17 cellular contexts compared by ENCODE assay signal in the genomic region with DNA sequence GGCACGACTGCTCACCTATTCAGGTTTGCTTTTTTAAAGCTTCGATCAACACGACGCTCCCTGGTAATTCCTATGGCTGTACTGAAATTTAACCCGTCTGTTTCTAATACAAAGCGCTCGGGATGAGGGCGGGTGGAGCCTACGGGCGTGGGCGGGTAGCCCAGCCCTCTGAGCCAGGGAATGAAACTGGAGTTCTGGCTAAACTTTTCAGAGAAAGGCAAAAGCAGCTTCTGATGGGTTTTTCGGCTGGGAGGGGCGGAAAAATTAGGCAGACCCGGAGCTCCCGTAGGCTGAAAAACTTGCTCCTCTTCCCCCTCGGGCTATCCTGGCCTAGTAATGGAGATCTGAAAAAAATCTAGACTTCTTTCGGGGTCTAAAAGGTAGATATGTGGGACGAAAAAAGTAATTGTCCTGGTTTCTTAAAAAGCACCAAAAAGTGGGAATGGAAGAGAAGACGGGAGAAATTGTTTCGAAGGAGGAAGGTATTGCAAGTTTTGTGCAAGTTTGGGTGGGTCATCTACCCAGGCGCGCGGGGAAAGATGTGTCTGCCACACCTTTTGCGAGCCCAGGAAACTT. TPM values are rescaled to one million over a fixed set of nuclear protein-coding genes. Genes with fewer than 3 reads are reported as not detected.
DNase-seq lines count a peak whose midpoint lies in the region; ATAC-seq and TF ChIP-seq lines count a peak whose summit lies in the region.
"Had no signal": no experiment of that assay in that cellular context is flagged by ENCODE, and none has a peak within 500 bp of the region (broad histone marks: within the 10 kb centered on the region; RNA-seq: fewer than 3 reads in every experiment).

No MANE protein-coding gene starts in this region.

- H3K9me3 ChIP-seq in trophoblast cell (ENCODE audit: insufficient read depth, low read depth, low read length) = peaks cover 2% of the 10 kb centered on the region
- H3K9me3 ChIP-seq in SJCRH30 (replicated peaks) = no peaks in the 10 kb centered on the region

- H3K9ac ChIP-seq in trophoblast cell (ENCODE audit: low read length) = no peak overlapping the region

- no peak overlapping the region for H2AK5ac ChIP-seq in trophoblast cell (ENCODE audit: low read length)

- H3K27me3 Mint-ChIP-seq in WTC11 (ENCODE audit: low read depth) = peaks cover 13% of the 10 kb centered on the region
- peaks cover 16 to 44% (median 23%) of the 10 kb centered on the region in 5 donors for H3K27me3 Mint-ChIP-seq in naive thymus-derived CD8-positive, alpha-beta T cell

- no peak overlapping the region for H2BK12ac ChIP-seq in trophoblast cell (ENCODE audit: low read length)

- no peak overlapping the region for H3K4me3 Mint-ChIP-seq in WTC11
- no peak overlapping the region for H3K4me3 Mint-ChIP-seq in naive thymus-derived CD8-positive, alpha-beta T cell
- H3K4me3 Mint-ChIP-seq: activated T-helper 1 cell treated with anti-CD3 and anti-CD28 coated beads, Interleukin-12 subunit alpha, Interleukin-12 subunit beta, Interleukin-2, Interleukin-4 antibody, amounts not matched to agents 30 ng/mL and 10 ng/mL and 1 ng/mL, durations not matched to agents 14 hours and 24 hours and 36 hours; natural killer cell had no signal

- no peak overlapping the region for H3K23ac ChIP-seq in trophoblast cell (ENCODE audit: low read length)

- H3K4me3 ChIP-seq in foreskin fibroblast (ENCODE audit: low read depth in 1 of 2, low read length in 2 of 2) = peak overlapping the region in 1 of 2 donors; percentile 32
- H3K4me3 ChIP-seq in trophoblast cell (ENCODE audit: low read depth, low read length) = no peak overlapping the region
- H3K4me3 ChIP-seq in SJCRH30 = no peak overlapping the region

- peaks cover 79% of the 10 kb centered on the region for H3K27me3 ChIP-seq in trophoblast cell (ENCODE audit: insufficient read depth, low read length)
- no peaks in the 10 kb centered on the region for H3K27me3 ChIP-seq in SJCRH30

- H3K4me1 Mint-ChIP-seq in WTC11 = peaks cover 32% of the 10 kb centered on the region
- H3K4me1 Mint-ChIP-seq in naive thymus-derived CD8-positive, alpha-beta T cell = peaks cover 8 to 23% (median 22%) of the 10 kb centered on the region in 4 donors

- no peaks in the 10 kb centered on the region for H3K79me1 ChIP-seq in trophoblast cell (ENCODE audit: low read length)

- DNase-seq in ELF-1 (ENCODE audit: low read depth, low spot score) (peak; percentile 64), WTC11 (ENCODE audit: low spot score) (peak; percentile 49), foreskin fibroblast (peak; percentile 74 to 86), trophoblast cell (peak in 1 of 2 donors; percentile 58), SJCRH30 (no peak), ACHN (no peak)
- DNase-seq in naive thymus-derived CD8-positive, alpha-beta T cell = no peak
- DNase-seq: CD4-positive, alpha-beta memory T cell; central memory CD4-positive, alpha-beta T cell; glutamatergic neuron; MM.1S; natural killer cell; NCI-H510A treated with DMSO at 0.1 percent for 48 hours; stimulated activated CD4-positive, alpha-beta T cell treated with anti-CD3 and anti-CD28 coated beads, Interleukin-4, amount 100 ng/mL, for 1 hour had no signal

- H3K27ac Mint-ChIP-seq in WTC11 = no peak overlapping the region
- no peak overlapping the region for H3K27ac Mint-ChIP-seq in naive thymus-derived CD8-positive, alpha-beta T cell
- H3K27ac Mint-ChIP-seq: activated T-helper 1 cell treated with anti-CD3 and anti-CD28 coated beads, Interleukin-12 subunit alpha, Interleukin-12 subunit beta, Interleukin-2, Interleukin-4 antibody, amounts not matched to agents 30 ng/mL and 10 ng/mL and 1 ng/mL, durations not matched to agents 14 hours and 24 hours and 36 hours; CD4-positive, alpha-beta memory T cell; natural killer cell had no signal

- no peak overlapping the region for H3K27ac ChIP-seq in trophoblast cell (ENCODE audit: low read depth, low read length)
- no peak overlapping the region for H3K27ac ChIP-seq in SJCRH30
- H3K27ac ChIP-seq: VCaP had no signal

- POLR2A ChIA-PET in WTC11 (lab: Charles Lee) = interaction anchor here (1.0 kb wide), 1 partner anchor 13 kb away, joined by 4 read pairs; no protein-coding TSS in a partner anchor
- POLR2A ChIA-PET in naive thymus-derived CD8-positive, alpha-beta T cell (lab: Charles Lee) = no interaction called here

- H2BK120ac ChIP-seq in trophoblast cell (ENCODE audit: insufficient read depth, low read length, poor library complexity) = no peak overlapping the region

- no peaks in the 10 kb centered on the region for H3K79me2 ChIP-seq in trophoblast cell (ENCODE audit: control insufficient read depth, insufficient read depth, low read length, poor library complexity)

- peak; percentile 2 for ATAC-seq in WTC11
- no peak for ATAC-seq in HG02885 (IDR thresholded peaks at IDR 0.05; ENCODE audit: poor library complexity, unreplicated experiment)
- ATAC-seq in naive thymus-derived CD8-positive, alpha-beta T cell = no peak
- ATAC-seq: natural killer cell had no signal

- H3K14ac ChIP-seq in trophoblast cell (ENCODE audit: low read length) = no peak overlapping the region

- H4K12ac ChIP-seq in trophoblast cell (ENCODE audit: low read depth, low read length) = no peak overlapping the region

- no peak overlapping the region for H3K18ac ChIP-seq in trophoblast cell (ENCODE audit: low read length)

- CTCF ChIA-PET in WTC11 (lab: Charles Lee) = interaction anchor here (0.6 to 1.2 kb wide), 2 partner anchors 36 to 346 kb away, joined by 3 read pairs; no protein-coding TSS in a partner anchor

- H3K4me1 ChIP-seq in trophoblast cell (ENCODE audit: control insufficient read depth in 1 of 2, insufficient read depth in 2 of 2, low read length in 2 of 2) (peaks cover 0 to 11% of the 10 kb centered on the region in 2 experiments), SJCRH30 (no peaks in the 10 kb centered on the region)

- TF ChIP-seq CTCF in WTC11 (IDR thresholded peaks at IDR 0.05) (no peak), foreskin fibroblast (IDR thresholded peaks at IDR 0.05; ENCODE audit: low read depth, low read length) (no peak)

- H3K4me2 ChIP-seq in trophoblast cell (ENCODE audit: low read length) = peak overlapping the region; percentile 19

- no peaks in the 10 kb centered on the region for H3K9me3 Mint-ChIP-seq in WTC11
- H3K9me3 Mint-ChIP-seq in naive thymus-derived CD8-positive, alpha-beta T cell = peaks cover 0 to under 1% (median 0%) of the 10 kb centered on the region in 9 donors
- H3K9me3 Mint-ChIP-seq: activated T-helper 1 cell treated with anti-CD3 and anti-CD28 coated beads, Interleukin-12 subunit alpha, Interleukin-12 subunit beta, Interleukin-2, Interleukin-4 antibody, amounts not matched to agents 30 ng/mL and 10 ng/mL and 1 ng/mL, durations not matched to agents 14 hours and 24 hours and 36 hours; natural killer cell had no signal

- no peak overlapping the region for H4K8ac ChIP-seq in trophoblast cell (ENCODE audit: low read depth, low read length)

- no peaks in the 10 kb centered on the region for H3K36me3 Mint-ChIP-seq in WTC11
- no peaks in the 10 kb centered on the region for H3K36me3 Mint-ChIP-seq in naive thymus-derived CD8-positive, alpha-beta T cell
- H3K36me3 Mint-ChIP-seq: CD4-positive, alpha-beta memory T cell had no signal

- no peak overlapping the region for H2BK5ac ChIP-seq in trophoblast cell (ENCODE audit: low read depth, low read length, poor library complexity)

- no peak overlapping the region for H3K4ac ChIP-seq in trophoblast cell (ENCODE audit: low read depth, low read length)

- no peak overlapping the region for H2AFZ ChIP-seq in trophoblast cell (ENCODE audit: insufficient read depth, low read length, poor library complexity)

- in situ Hi-C loops in ACHN (cut with HindIII; ENCODE audit: low pct_ligation_motif_present, low pct_unique_long_range_greater_than_20kb, low sequenced_read_pairs) = no loop called here

- no peaks in the 10 kb centered on the region for H3K36me3 ChIP-seq in trophoblast cell (ENCODE audit: control insufficient read depth in 1 of 2, insufficient read depth in 2 of 2, low read length in 2 of 2)
- no peaks in the 10 kb centered on the region for H3K36me3 ChIP-seq in SJCRH30

- no peak overlapping the region for H4K91ac ChIP-seq in trophoblast cell (ENCODE audit: low read depth, low read length)

- WGBS in trophoblast cell (ENCODE audit: extremely low coverage, insufficient coverage, insufficient read length) = no CpG with 5 or more reads among the region's 24 CpGs

TF ChIP-seq in WTC11, 78 proteins besides CTCF, POLR2A, EP300 and RAD21 (continues in another document):
- TF ChIP-seq ZBTB21 (CRISPR knock-in tag; IDR thresholded peaks at IDR 0.05; ENCODE audit: borderline replicate concordance) (no peak), USF2 (CRISPR knock-in tag; IDR thresholded peaks at IDR 0.05) (no peak), ZNF416 (CRISPR knock-in tag; IDR thresholded peaks at IDR 0.05) (no peak)
- TF ChIP-seq, protein P1, sequence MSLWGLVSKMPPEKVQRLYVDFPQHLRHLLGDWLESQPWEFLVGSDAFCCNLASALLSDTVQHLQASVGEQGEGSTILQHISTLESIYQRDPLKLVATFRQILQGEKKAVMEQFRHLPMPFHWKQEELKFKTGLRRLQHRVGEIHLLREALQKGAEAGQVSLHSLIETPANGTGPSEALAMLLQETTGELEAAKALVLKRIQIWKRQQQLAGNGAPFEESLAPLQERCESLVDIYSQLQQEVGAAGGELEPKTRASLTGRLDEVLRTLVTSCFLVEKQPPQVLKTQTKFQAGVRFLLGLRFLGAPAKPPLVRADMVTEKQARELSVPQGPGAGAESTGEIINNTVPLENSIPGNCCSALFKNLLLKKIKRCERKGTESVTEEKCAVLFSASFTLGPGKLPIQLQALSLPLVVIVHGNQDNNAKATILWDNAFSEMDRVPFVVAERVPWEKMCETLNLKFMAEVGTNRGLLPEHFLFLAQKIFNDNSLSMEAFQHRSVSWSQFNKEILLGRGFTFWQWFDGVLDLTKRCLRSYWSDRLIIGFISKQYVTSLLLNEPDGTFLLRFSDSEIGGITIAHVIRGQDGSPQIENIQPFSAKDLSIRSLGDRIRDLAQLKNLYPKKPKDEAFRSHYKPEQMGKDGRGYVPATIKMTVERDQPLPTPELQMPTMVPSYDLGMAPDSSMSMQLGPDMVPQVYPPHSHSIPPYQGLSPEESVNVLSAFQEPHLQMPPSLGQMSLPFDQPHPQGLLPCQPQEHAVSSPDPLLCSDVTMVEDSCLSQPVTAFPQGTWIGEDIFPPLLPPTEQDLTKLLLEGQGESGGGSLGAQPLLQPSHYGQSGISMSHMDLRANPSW (CRISPR knock-in tag; conservative IDR thresholded peaks at IDR 0.05; ENCODE audit: low read depth) = no peak

RNA-seq across cellular contexts. Expression of gene NR5A2, which starts 7.4 kb away (rescaled TPM):
- 13.6 to 22.3 TPM (median 17.8 TPM) in 3 replicates for total RNA-seq in WTC11 (2021)
- polyA plus RNA-seq in trophoblast cell (2013) = not detected in 2 replicates
- total RNA-seq in SJCRH30 (2014; rRNA removed; shearing (Covaris generic)) = 0.84 and 1.0 TPM in 2 replicates
- total RNA-seq in naive thymus-derived CD8-positive, alpha-beta T cell = not detected
- polyA plus RNA-seq in naive thymus-derived CD8-positive, alpha-beta T cell = not detected
- total RNA-seq: CD4-positive, alpha-beta memory T cell; natural killer cell had no signal
- polyA plus RNA-seq: CD4-positive, alpha-beta memory T cell had no signal

Comparison
In these comparisons a context has a peak if more than half of its experiments do, and no peak if none do; other contexts are left out.
1. DNase-seq: peak in ELF-1 (single experiment), WTC11 (single experiment) and foreskin fibroblast (2 of 2); none in SJCRH30 (0 of 2), ACHN (single experiment) and naive thymus-derived CD8-positive, alpha-beta T cell (0 of 10).